24 cellular contexts compared by ENCODE assay signal in genomic region chr12:34299802-34300193, GRCh38.
"Had no signal": no experiment of that assay in that cellular context is flagged by ENCODE, and none has a peak within 500 bp of the region (broad histone marks: within the 10 kb centered on the region; RNA-seq: fewer than 3 reads in every experiment).

No MANE protein-coding gene starts in this region.

- H3K36me3 Mint-ChIP-seq: memory B cell; neural progenitor cell; stimulated activated memory B cell treated with anti-CD40 and anti-IgM and Interleukin-4, amounts not matched to agents 10 μg/mL and 1 μg/mL and 100 μg/mL, for 72 hours; type B pancreatic cell had no signal

- H3K27ac ChIP-seq: neural progenitor cell, parathyroid adenoma, prostate gland, right lobe of liver, testis, tibial artery had no signal

- H3K4me3 ChIP-seq: lung, neural progenitor cell, prostate gland, right lobe of liver, smooth muscle cell, testis, tibial artery had no signal

- ATAC-seq: effector memory CD8-positive, alpha-beta T cell; left lobe of liver; right lobe of liver; stimulated activated memory B cell treated with anti-CD40 and anti-IgM and Interleukin-4, amounts not matched to agents 10 μg/mL and 1 μg/mL and 100 μg/mL, for 72 hours; stimulated activated naive CD8-positive, alpha-beta T cell treated with anti-CD3 and anti-CD28 coated beads, Interleukin-15, Interleukin-2, amounts not matched to agents 100 U/mL and 50 U/mL, for 24 hours had no signal

- H3K4me3 Mint-ChIP-seq: central memory CD8-positive, alpha-beta T cell; effector memory CD8-positive, alpha-beta T cell; immature natural killer cell; memory B cell; nephron; neural progenitor cell; stimulated activated memory B cell treated with anti-CD40 and anti-IgM and Interleukin-4, amounts not matched to agents 10 μg/mL and 1 μg/mL and 100 μg/mL, for 72 hours; type B pancreatic cell had no signal

- H3K4me1 Mint-ChIP-seq: central memory CD8-positive, alpha-beta T cell; immature natural killer cell; memory B cell; nephron; neural progenitor cell; stimulated activated memory B cell treated with anti-CD40 and anti-IgM and Interleukin-4, amounts not matched to agents 10 μg/mL and 1 μg/mL and 100 μg/mL, for 72 hours had no signal

- H3K4me1 ChIP-seq: neural progenitor cell, parathyroid adenoma, prostate gland, right lobe of liver, testis, tibial artery had no signal

- H3K27me3 Mint-ChIP-seq: stimulated activated memory B cell treated with anti-CD40 and anti-IgM and Interleukin-4, amounts not matched to agents 10 μg/mL and 1 μg/mL and 100 μg/mL, for 72 hours; type B pancreatic cell had no signal

- H3K27ac Mint-ChIP-seq: effector memory CD8-positive, alpha-beta T cell; immature natural killer cell; memory B cell; nephron; neural progenitor cell; stimulated activated memory B cell treated with anti-CD40 and anti-IgM and Interleukin-4, amounts not matched to agents 10 μg/mL and 1 μg/mL and 100 μg/mL, for 72 hours; type B pancreatic cell had no signal

- H3K36me3 ChIP-seq: neural progenitor cell, prostate gland, right lobe of liver, tibial artery had no signal

- H3K27me3 ChIP-seq: neural progenitor cell, right lobe of liver, testis had no signal

- DNase-seq: cortex of kidney; effector memory CD8-positive, alpha-beta T cell; erythroblast; hypothalamus; immature natural killer cell; islet precursor cell; stimulated activated CD4-positive, alpha-beta T cell treated with anti-CD3 and anti-CD28 coated beads, Interleukin-2, amount 100 ng/mL, for 24 hours; stimulated activated CD4-positive, alpha-beta T cell treated with anti-CD3 and anti-CD28 coated beads, Interleukin-4, amount 100 ng/mL, for 24 hours; stimulated activated naive CD8-positive, alpha-beta T cell treated with anti-CD3 and anti-CD28 coated beads, Interleukin-15, Interleukin-2, amounts not matched to agents 100 U/mL and 50 U/mL, for 24 hours; substantia nigra; testis had no signal

- H3K9me3 ChIP-seq: prostate gland, right lobe of liver, testis had no signal
